ENCODE assay signal across 19 cellular contexts in the genomic region with DNA sequence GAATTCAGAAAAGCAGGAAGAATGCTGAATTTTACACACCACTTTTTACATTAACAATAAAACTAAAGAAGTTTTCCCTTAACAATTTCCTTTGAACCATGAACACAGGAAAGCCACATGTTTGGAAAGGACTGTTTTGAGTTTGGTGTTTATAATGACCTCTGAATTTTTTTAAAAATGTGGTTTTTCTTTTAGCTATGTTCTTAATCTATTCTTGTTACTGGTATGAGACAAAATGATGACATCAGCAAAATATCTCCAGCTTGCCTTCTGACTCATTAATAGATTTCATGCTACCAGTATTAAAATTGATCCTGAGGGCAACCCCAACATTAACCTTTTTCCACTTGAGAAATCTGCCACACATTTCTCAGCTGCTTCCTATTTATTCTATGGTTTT.
A peak's percentile ranks its signal among the peaks of the same experiment; 100 is the strongest.
DNase-seq lines count a peak whose midpoint lies in the region; ATAC-seq and TF ChIP-seq lines count a peak whose summit lies in the region.
"Had no signal": no experiment of that assay in that cellular context is flagged by ENCODE, and none has a peak within 500 bp of the region (broad histone marks: within the 10 kb centered on the region; RNA-seq: fewer than 3 reads in every experiment).

No MANE protein-coding gene starts in this region.

- no peaks in the 10 kb centered on the region for H3K9me3 ChIP-seq in tibial nerve
- H3K9me3 ChIP-seq in heart left ventricle = no peaks in the 10 kb centered on the region
- H3K9me3 ChIP-seq: left lung, MG63, mucosa of descending colon, neutrophil had no signal

- no peak for TF ChIP-seq POLR2A in tibial nerve (IDR thresholded peaks at IDR 0.05)
- TF ChIP-seq POLR2A in heart left ventricle (IDR thresholded peaks at IDR 0.05) = no peak

- no peaks in the 10 kb centered on the region for H3K27me3 ChIP-seq in tibial nerve
- no peaks in the 10 kb centered on the region for H3K27me3 ChIP-seq in heart left ventricle
- H3K27me3 ChIP-seq: left lung, MG63, neutrophil had no signal

- H3K36me3 ChIP-seq in tibial nerve = no peaks in the 10 kb centered on the region
- H3K36me3 ChIP-seq in heart left ventricle = no peaks in the 10 kb centered on the region
- H3K36me3 ChIP-seq: left lung, MG63, neutrophil had no signal

- H3K4me3 ChIP-seq in epithelial cell of esophagus (ENCODE audit: low read length) (no peak overlapping the region), tibial nerve (no peak overlapping the region), heart left ventricle (no peak overlapping the region)
- H3K4me3 ChIP-seq: left lung, MG63, mucosa of descending colon had no signal

- H3K4me1 ChIP-seq in tibial nerve = no peaks in the 10 kb centered on the region
- peaks cover 0 to 11% (median 0%) of the 10 kb centered on the region in 12 donors for H3K4me1 ChIP-seq in heart left ventricle
- H3K4me1 ChIP-seq: left lung had no signal

- TF ChIP-seq CTCF in epithelial cell of esophagus (IDR thresholded peaks at IDR 0.05; ENCODE audit: insufficient read depth, low read depth, low read length, missing control alignments) (no peak), tibial nerve (IDR thresholded peaks at IDR 0.05) (no peak), heart left ventricle (IDR thresholded peaks at IDR 0.05) (no peak)

- intact Hi-C loops in heart left ventricle (cut with DNase I) = no loop called here

- H3K27ac ChIP-seq in tibial nerve (no peak overlapping the region), heart left ventricle (no peak overlapping the region)
- H3K27ac ChIP-seq: left lung, neutrophil had no signal

- no peak for ATAC-seq in HG03108 (IDR thresholded peaks at IDR 0.05; ENCODE audit: unreplicated experiment)
- ATAC-seq in heart left ventricle = no peak
- ATAC-seq in GM18868 (IDR thresholded peaks at IDR 0.05; ENCODE audit: unreplicated experiment) = no peak
- ATAC-seq: left lung, mucosa of descending colon, Panc1, right cardiac atrium had no signal

- DNase-seq in EH (ENCODE audit: low read depth) (peak; percentile 71), RPMI7951 (ENCODE audit: low read depth) (peak; percentile 64), epithelial cell of esophagus (ENCODE audit: low read depth) (peak; percentile 24), non-pigmented ciliary epithelial cell (ENCODE audit: low read depth) (peak; percentile 65), tibial nerve (ENCODE audit: low spot score in 2 of 2) (no peak), heart left ventricle (no peak)
- DNase-seq: caudate nucleus, GF-D8, left lung, MG63, mucosa of descending colon, NCI-H1694, NCI-H2227 treated with DMSO at 0.1 percent for 48 hours, right cardiac atrium, T-helper 9 cell had no signal

- TF ChIP-seq EP300 in tibial nerve (IDR thresholded peaks at IDR 0.05) = no peak

Comparison
In these comparisons a context has a peak if more than half of its experiments do, and no peak if none do; other contexts are left out.
1. DNase-seq: peak in EH (single experiment), RPMI7951 (single experiment), epithelial cell of esophagus (single experiment) and non-pigmented ciliary epithelial cell (single experiment); none in tibial nerve (0 of 2) and heart left ventricle (0 of 5).